ENCODE assay signal across 1 cellular context in the genomic region with DNA sequence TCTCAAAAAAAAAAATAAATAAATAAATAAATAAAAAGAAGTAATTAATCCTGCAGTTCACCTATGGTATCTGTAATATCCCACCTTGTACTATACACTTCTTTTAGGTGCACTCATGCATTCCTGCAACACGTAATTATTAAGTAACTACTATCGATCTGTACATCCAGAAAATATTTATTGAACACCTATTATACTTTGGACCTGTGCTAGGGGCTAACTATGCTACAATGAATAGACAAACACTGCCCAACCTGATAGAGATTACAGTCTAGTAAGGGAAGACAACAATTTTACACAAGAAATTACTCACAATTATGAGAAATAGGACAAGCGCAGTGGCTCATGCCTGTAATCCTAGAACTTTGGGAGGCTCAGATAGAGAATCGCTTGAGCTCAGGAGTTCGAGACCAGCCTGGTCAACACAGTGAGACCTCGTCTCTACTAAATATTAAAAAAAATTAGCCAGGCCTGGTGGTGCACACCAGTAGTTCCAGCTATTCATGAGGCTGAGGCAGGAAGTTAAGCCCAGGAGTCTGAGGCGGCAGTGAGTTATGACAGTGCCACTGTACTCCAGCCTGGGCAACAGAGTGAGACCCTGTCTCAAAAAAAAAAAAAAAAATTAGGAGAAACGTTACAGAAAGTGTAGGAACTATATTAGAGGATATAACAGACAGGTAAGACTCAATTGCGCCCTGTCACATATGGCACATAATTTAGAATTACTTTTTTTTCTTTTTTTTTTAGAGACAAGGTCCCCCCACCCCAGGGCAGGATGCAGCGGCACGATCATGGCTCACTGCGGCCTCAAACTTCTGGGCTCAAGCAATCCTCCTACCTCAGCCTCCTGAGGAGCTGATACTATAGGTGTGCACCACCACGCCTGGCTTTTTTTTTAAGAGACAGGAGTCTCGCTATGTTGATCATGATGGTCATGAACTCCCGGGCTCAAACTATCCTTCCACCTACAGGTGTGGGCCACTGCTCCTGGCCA.
TF ChIP-seq lines count a peak whose summit lies in the region.

No MANE protein-coding gene starts in this region.

TF ChIP-seq in endothelial cell of umbilical vein, 7 proteins besides CTCF, POLR2A, EP300 and RAD21:
- TF ChIP-seq, protein P1, sequence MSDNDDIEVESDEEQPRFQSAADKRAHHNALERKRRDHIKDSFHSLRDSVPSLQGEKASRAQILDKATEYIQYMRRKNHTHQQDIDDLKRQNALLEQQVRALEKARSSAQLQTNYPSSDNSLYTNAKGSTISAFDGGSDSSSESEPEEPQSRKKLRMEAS (IDR thresholded peaks at IDR 0.05; ENCODE audit: insufficient read depth, insufficient read length) = no peak
